ENCODE assay signal across 19 cellular contexts in genomic region chr15:65259367-65259781, GRCh38. TPM values are rescaled to one million over a fixed set of nuclear protein-coding genes. Genes with fewer than 3 reads are reported as not detected.
DNase-seq lines count a peak whose midpoint lies in the region; ATAC-seq and TF ChIP-seq lines count a peak whose summit lies in the region.
"Had no signal": no experiment of that assay in that cellular context is flagged by ENCODE, and none has a peak within 500 bp of the region (broad histone marks: within the 10 kb centered on the region; RNA-seq: fewer than 3 reads in every experiment).

No MANE protein-coding gene starts in this region.

- intact Hi-C loops in ovary (cut with DNase I), result loop anchor here in 1 of 4 donors (5.0 kb wide), 1 partner anchor 62 kb away; no protein-coding TSS in a partner anchor
- intact Hi-C loops in upper lobe of right lung (cut with DNase I), result no loop called here

- TF ChIP-seq CTCF in hepatocyte (IDR thresholded peaks at IDR 0.05; ENCODE audit: poor library complexity) (no peak), ovary (IDR thresholded peaks at IDR 0.05) (no peak), upper lobe of right lung (IDR thresholded peaks at IDR 0.05) (no peak)

- no peaks in the 10 kb centered on the region for H3K79me2 ChIP-seq in hepatocyte

- peak overlapping the region; percentile 62 to 81 for H3K27ac ChIP-seq in esophagus (ENCODE audit: low read depth in 2 of 2, low read length in 1 of 2)
- peak overlapping the region; percentile 86 for H3K27ac ChIP-seq in hepatocyte
- H3K27ac ChIP-seq in ovary, result peak overlapping the region; percentile 67 to 88
- peak overlapping the region; percentile 53 for H3K27ac ChIP-seq in upper lobe of right lung
- H3K27ac ChIP-seq: BLaER1 had no signal

- peaks cover 0 to 3% of the 10 kb centered on the region in 2 donors for H3K4me1 ChIP-seq in esophagus (ENCODE audit: control insufficient read depth in 2 of 2, insufficient read depth in 2 of 2, low read length in 1 of 2)
- peaks cover 36% of the 10 kb centered on the region for H3K4me1 ChIP-seq in hepatocyte (ENCODE audit: insufficient read depth)
- peaks cover 18% of the 10 kb centered on the region for H3K4me1 ChIP-seq in ovary (ENCODE audit: insufficient read depth)
- peaks cover 23% of the 10 kb centered on the region for H3K4me1 ChIP-seq in upper lobe of right lung
- H3K4me1 ChIP-seq: BLaER1 had no signal

- WGBS in esophagus, 2 donors, result 60 to 78% methylated on average over 7 of the region's 7 CpGs
- WGBS in hepatocyte (ENCODE audit: low lambda C conversion rate, missing lambda C conversion rate), result 72% methylated on average over 7 of the region's 7 CpGs
- 14 to 25% (median 19%) methylated on average over 7 of the region's 7 CpGs for WGBS in ovary, 3 donors

- H3K9me3 ChIP-seq in esophagus (ENCODE audit: control insufficient read depth in 2 of 2, insufficient read depth in 1 of 2, low read depth in 1 of 2, low read length in 1 of 2) (no peaks in the 10 kb centered on the region), hepatocyte (ENCODE audit: low read depth) (no peaks in the 10 kb centered on the region), ovary (no peaks in the 10 kb centered on the region), upper lobe of right lung (no peaks in the 10 kb centered on the region)
- H3K9me3 ChIP-seq: BLaER1, SK-N-SH had no signal

- H3K27me3 ChIP-seq in esophagus (ENCODE audit: control insufficient read depth in 1 of 2, insufficient read depth in 2 of 2, low read length in 2 of 2) (no peaks in the 10 kb centered on the region), hepatocyte (no peaks in the 10 kb centered on the region), ovary (no peaks in the 10 kb centered on the region), upper lobe of right lung (no peaks in the 10 kb centered on the region)
- H3K27me3 ChIP-seq: BLaER1 had no signal

- no peak for TF ChIP-seq EP300 in ovary (IDR thresholded peaks at IDR 0.05)

- H3K36me3 ChIP-seq in esophagus (ENCODE audit: control insufficient read depth in 2 of 2, insufficient read depth in 2 of 2, low read length in 1 of 2) (peaks cover 3 to 23% of the 10 kb centered on the region in 2 donors), hepatocyte (replicated peaks; ENCODE audit: insufficient read depth, low read depth) (no peaks in the 10 kb centered on the region), ovary (no peaks in the 10 kb centered on the region), upper lobe of right lung (peaks cover 47% of the 10 kb centered on the region)

- H4K20me1 ChIP-seq in hepatocyte (ENCODE audit: insufficient read depth, poor library complexity, severe bottlenecking), result no peaks in the 10 kb centered on the region
- H4K20me1 ChIP-seq: BLaER1 had no signal

- no peaks in the 10 kb centered on the region for H3K9me2 ChIP-seq in hepatocyte (replicated peaks; ENCODE audit: insufficient read depth)
- H3K9me2 ChIP-seq: SK-N-SH had no signal

- H3K4me2 ChIP-seq in hepatocyte, result peak overlapping the region; percentile 40
- H3K4me2 ChIP-seq: BLaER1, SK-N-SH had no signal

- H3K4me3 ChIP-seq in esophagus (ENCODE audit: low read depth in 1 of 2, low read length in 2 of 2), result no peak overlapping the region
- H3K4me3 ChIP-seq in hepatocyte, result no peak overlapping the region
- H3K4me3 ChIP-seq in ovary, result no peak overlapping the region
- H3K4me3 ChIP-seq in upper lobe of right lung, result no peak overlapping the region
- H3K4me3 ChIP-seq: BLaER1 had no signal

- DNase-seq in hepatocyte (ENCODE audit: low spot score) (peak; percentile 51), ovary (peak; percentile 54 to 73 (median 69)), upper lobe of right lung (no peak), COR-L47 (lab: John Stamatoyannopoulos, UW) (no peak), SIG-M5 (lab: John Stamatoyannopoulos, UW) (no peak), mesenteric fat pad (ENCODE audit: low spot score) (no peak)
- DNase-seq in stimulated activated CD8-positive, alpha-beta memory T cell treated with anti-CD3 and anti-CD28 coated beads, Interleukin-4, amount 100 ng/mL, for 48 hours, result no peak
- DNase-seq: activated CD4-positive, alpha-beta T cell treated with anti-CD3 and anti-CD28 coated beads for 4 hours; DMS79; NCI-H2107; NCI-H526 treated with DMSO at 0.1 percent for 48 hours; PC-3; SK-N-SH; stimulated activated CD4-positive, alpha-beta T cell treated with anti-CD3 and anti-CD28 coated beads, Interleukin-1b, Interleukin-23, amount 100 ng/mL, for 48 hours had no signal

- H2AFZ ChIP-seq in hepatocyte, result no peak overlapping the region

- TF ChIP-seq POLR2A in ovary (IDR thresholded peaks at IDR 0.05), result no peak

- no peak for ATAC-seq in upper lobe of right lung
- ATAC-seq: PC-3 had no signal

RNA-seq across cellular contexts. Expression of gene PARP16, which starts 27.3 kb away (rescaled TPM):
- polyA plus RNA-seq in esophagus (1 to 10 TPM; 4.5 to 5.6 TPM), hepatocyte (16.0 and 19.7 TPM in 2 replicates), ovary (10 to 100 TPM; 12.1 to 19.2 TPM)
- total RNA-seq in hepatocyte (9.3 and 13.2 TPM in 2 replicates), ovary (10 to 100 TPM in 5 of 7 donors, 1 to 10 TPM in 2; 8.8 to 20.2 (median 13.4) TPM), upper lobe of right lung (8.3 TPM), mesenteric fat pad (6.0 TPM)

RNA-seq across cellular contexts. Expression of gene RNU5A-1, which starts 36.5 kb away (rescaled TPM):
- polyA plus RNA-seq in esophagus, result not detected
- not detected in 2 replicates for total RNA-seq in hepatocyte
- polyA plus RNA-seq in hepatocyte, result not detected in 2 replicates
- not detected for total RNA-seq in ovary
- polyA plus RNA-seq in ovary, result not detected
- total RNA-seq in upper lobe of right lung, result not detected
- total RNA-seq in mesenteric fat pad, result not detected
- total RNA-seq: epithelial cell of proximal tubule, PC-3, temporal lobe had no signal
- polyA plus RNA-seq: neural cell, SK-N-SH had no signal

RNA-seq across cellular contexts. Expression of gene RNU5B-1, which starts 45.1 kb away (rescaled TPM):
- polyA plus RNA-seq in esophagus (not detected), hepatocyte (not detected in 2 replicates), ovary (not detected)
- total RNA-seq in hepatocyte (not detected in 2 replicates), ovary (10 to 100 TPM in 5 of 7 donors, not detected in 2; 22.1 to 67.7 (median 29.6) TPM), upper lobe of right lung (21.6 TPM), mesenteric fat pad (29.8 TPM)
- total RNA-seq: epithelial cell of proximal tubule, PC-3 had no signal
- polyA plus RNA-seq: neural cell, SK-N-SH had no signal

RNA-seq across cellular contexts. Expression of gene CILP, which starts 48.1 kb away (rescaled TPM):
- polyA plus RNA-seq in esophagus, result 1 to 10 TPM in 1 of 2 donors, under 1 TPM in 1; 0.75 to 1.6 TPM
- 62.9 and 67.1 TPM in 2 replicates for total RNA-seq in hepatocyte
- 69.2 and 96.4 TPM in 2 replicates for polyA plus RNA-seq in hepatocyte
- 10 to 100 TPM in 3 of 7 donors, 1 to 10 TPM in 4; 1.2 to 24.3 (median 4.6) TPM for total RNA-seq in ovary
- polyA plus RNA-seq in ovary, result 10 to 100 TPM in 1 of 2 donors, 1 to 10 TPM in 1; 1.6 to 34.1 TPM
- 1.1 TPM for total RNA-seq in upper lobe of right lung
- total RNA-seq in mesenteric fat pad, result 27.3 TPM
- total RNA-seq: epithelial cell of proximal tubule, PC-3 had no signal

Comparison
In these comparisons a context has a peak if more than half of its experiments do, and no peak if none do; other contexts are left out.
1. DNase-seq: peak in hepatocyte (single experiment) and ovary (5 of 5); none in upper lobe of right lung (single experiment), stimulated activated CD8-positive, alpha-beta memory T cell treated with anti-CD3 and anti-CD28 coated beads, Interleukin-4, amount 100 ng/mL, for 48 hours (single experiment), COR-L47 (single experiment), SIG-M5 (single experiment) and mesenteric fat pad (single experiment).
2. Peak in every context shown above with its lines, with median percentiles within 50 percentile points of each other: H3K27ac ChIP-seq.